In the genomic region with DNA sequence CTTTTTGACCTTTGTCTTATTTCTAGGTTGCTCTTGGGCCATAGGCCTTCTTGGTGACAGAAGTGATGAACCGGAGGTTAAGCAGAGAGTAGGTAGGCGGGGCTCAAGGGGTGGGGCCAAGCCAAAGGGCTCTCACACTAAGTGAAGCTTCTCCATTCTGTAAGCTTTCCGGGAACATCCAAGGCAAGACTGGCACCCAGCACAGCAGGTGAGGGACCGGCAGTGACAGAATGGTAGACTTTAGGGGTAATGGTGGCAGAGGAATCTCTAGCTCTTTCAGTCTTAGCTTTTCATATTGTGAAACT, we compare ENCODE assay signal across 8 cellular contexts. TPM values are rescaled to one million over a fixed set of nuclear protein-coding genes. Genes with fewer than 3 reads are reported as not detected.
A peak's percentile ranks its signal among the peaks of the same experiment; 100 is the strongest.
DNase-seq lines count a peak whose midpoint lies in the region; ATAC-seq, FAIRE-seq and TF ChIP-seq lines count a peak whose summit lies in the region.

A gene (plus strand): TSS at position 135 of the 305 bp plus-strand sequence. CDS start 2,049 bp downstream, outside the sequence.

- TF ChIP-seq CTCF in DND-41 (IDR thresholded peaks at IDR 0.05; ENCODE audit: borderline replicate concordance, extremely low read depth, low read length, poor library complexity, severe bottlenecking) (no peak), GM23338 (conservative IDR thresholded peaks at IDR 0.05; ENCODE audit: low read depth in 2 of 2) (no peak), HepG2 (CRISPR knock-in tag; IDR thresholded peaks at IDR 0.05) (no peak)

- peak within 1 kb of the TSS; percentile 18 to 54; a peak in 3 of 4 replicates for H3K4me3 ChIP-seq in DND-41 (ENCODE audit: low read depth in 1 of 2, low read length in 2 of 2)
- H3K4me3 ChIP-seq in GM23338 = no peak within 1 kb of the TSS
- H3K4me3 ChIP-seq in HepG2 (replicated peaks in 1 of 3; ENCODE audit: insufficient read depth in 1 of 3, low read depth in 2 of 3, low read length in 3 of 3) = no peak within 1 kb of the TSS

- H3K9me3 ChIP-seq in DND-41 (ENCODE audit: insufficient read depth, low read length, severe bottlenecking) = no peaks in the 10 kb centered on the region
- H3K9me3 ChIP-seq in HepG2 (ENCODE audit: low read length) = no peaks in the 10 kb centered on the region

- no peak for TF ChIP-seq POLR2A in HepG2 (IDR thresholded peaks at IDR 0.05; ENCODE audit: insufficient read depth in 1 of 2, low read depth in 2 of 2, low read length in 2 of 2)

- in situ Hi-C loops in HepG2 (cut with HindIII; ENCODE audit: extremely low pct_ligation_motif_present, low pct_unique_long_range_greater_than_20kb) = loop anchor here (5.0 kb wide), 1 partner anchor 59 kb away; no protein-coding TSS in a partner anchor

- ATAC-seq in DND-41 (ENCODE audit: insufficient read depth, low read depth) (peak; percentile 56), GM23338 (peak; percentile 80), HepG2 (peak; percentile 54)

- peaks cover 11% of the 10 kb centered on the region for H3K27me3 Mint-ChIP-seq in GM23338 (ENCODE audit: insufficient read depth, low read depth, poor library complexity)

- H3K9ac ChIP-seq in DND-41 (ENCODE audit: low read depth, low read length) (peak within 1 kb of the TSS; percentile 55), HepG2 (ENCODE audit: insufficient read depth, low read depth, low read length) (no peak within 1 kb of the TSS)

- H3K4me3 Mint-ChIP-seq in GM23338 = no peak within 1 kb of the TSS

- H3K27ac ChIP-seq in DND-41 (ENCODE audit: low read length) (peak within 1 kb of the TSS; percentile 89), GM23338 (ENCODE audit: low read depth) (peak within 1 kb of the TSS; percentile 32; the same call in 1 of the 2 replicates), HepG2 (ENCODE audit: extremely low read length, insufficient read depth, low read length) (no peak within 1 kb of the TSS)

- H3K9me3 Mint-ChIP-seq in GM23338 = no peaks in the 10 kb centered on the region

- H3K4me2 ChIP-seq in DND-41 (ENCODE audit: insufficient read depth, low read length) = peak within 1 kb of the TSS; percentile 71
- H3K4me2 ChIP-seq in GM23338 = peak within 1 kb of the TSS; percentile 55; the same call in 1 of the 2 replicates
- no peak within 1 kb of the TSS for H3K4me2 ChIP-seq in HepG2 (ENCODE audit: low read depth, low read length)

- TF ChIP-seq EP300 in HepG2 (IDR thresholded peaks at IDR 0.05; ENCODE audit: low read depth in 2 of 2, low read length in 2 of 2) (no peak), HepG2 (CRISPR knock-in tag; IDR thresholded peaks at IDR 0.05; ENCODE audit: borderline replicate concordance) (no peak)

- peaks cover 29% of the 10 kb centered on the region for H3K36me3 ChIP-seq in DND-41 (ENCODE audit: insufficient read depth, low read length)
- 0 out of 2 replicates have a peak, but pooled peaks cover under 1% of the 10 kb centered on the region for H3K36me3 ChIP-seq in GM23338 (ENCODE audit: insufficient read depth)
- peaks cover 8 to 14% of the 10 kb centered on the region in 2 experiments for H3K36me3 ChIP-seq in HepG2 (replicated peaks in 1 of 2; ENCODE audit: control insufficient read depth in 1 of 2, insufficient read depth in 2 of 2, low read length in 2 of 2)

- peaks cover 31% of the 10 kb centered on the region for H3K4me1 ChIP-seq in DND-41 (ENCODE audit: insufficient read depth, low read length)
- peaks cover 5% of the 10 kb centered on the region; the same call in 1 of the 2 replicates for H3K4me1 ChIP-seq in GM23338 (ENCODE audit: insufficient read depth)
- peaks cover 8% of the 10 kb centered on the region for H3K4me1 ChIP-seq in HepG2 (ENCODE audit: insufficient read depth, low read length)

- CTCF ChIA-PET in HepG2 (lab: Yijun Ruan, JAX; ENCODE audit: low intra/inter-chr PET ratio, low total read pairs) = interaction anchor here (1.4 to 3.6 kb wide), 2 partner anchors 57 to 132 kb away, joined by 10 to 45 read pairs; no protein-coding TSS in a partner anchor

- H3K27me3 ChIP-seq in DND-41 (ENCODE audit: insufficient read depth, low read length, poor library complexity) (no peaks in the 10 kb centered on the region), GM23338 (ENCODE audit: insufficient read depth) (no peaks in the 10 kb centered on the region), HepG2 (ENCODE audit: control insufficient read depth in 1 of 2, insufficient read depth in 2 of 2, low read length in 2 of 2) (no peaks in the 10 kb centered on the region)

- no peaks in the 10 kb centered on the region; the same call in 1 of the 2 replicates for H3F3A ChIP-seq in GM23338 (replicated peaks; ENCODE audit: low read depth)

- intact Hi-C loops in HepG2 (cut with micrococcal nuclease; ENCODE audit: unreplicated experiment) = loop anchor here (1.0 to 2.0 kb wide), 2 partner anchors 57 to 132 kb away; no protein-coding TSS in a partner anchor

- H3K9me2 ChIP-seq in GM23338 (ENCODE audit: insufficient read depth) = no peaks in the 10 kb centered on the region

- 86% methylated on average over 3 of the region's 4 CpGs for WGBS in HepG2 (ENCODE audit: low lambda C conversion rate)

- FAIRE-seq in HepG2 (lab: Jason Lieb, UNC) = no peak

- peak; percentile 68 for DNase-seq in DND-41
- peak; percentile 44 for DNase-seq in GM23338 (ENCODE audit: low spot score)
- peak; percentile 69 for DNase-seq in RPMI8226
- peak; percentile 44 to 67 for DNase-seq in activated T-helper 1 cell treated with anti-CD3 and anti-CD28 coated beads, Interleukin-2, amount 50 U/mL, for 16 hours (ENCODE audit: low read depth in 1 of 2, low spot score in 1 of 2)
- DNase-seq in HepG2 (ENCODE audit: low spot score) = no peak
- peak; percentile 69 for DNase-seq in stimulated activated CD8-positive, alpha-beta memory T cell treated with anti-CD3 and anti-CD28 coated beads, Interleukin-7, amount 100 ng/mL, for 24 hours (ENCODE audit: low read depth)
- no peak for DNase-seq in COR-L47 (lab: John Stamatoyannopoulos, UW)
- no peak for DNase-seq in COLO668 (lab: John Stamatoyannopoulos, UW; ENCODE audit: unreplicated experiment)

- H2AFZ ChIP-seq in DND-41 (ENCODE audit: low read depth, low read length) (peak within 1 kb of the TSS; percentile 73), GM23338 (no peak within 1 kb of the TSS), HepG2 (ENCODE audit: low read length) (no peak within 1 kb of the TSS)

- TF ChIP-seq RAD21 in HepG2 (CRISPR knock-in tag; IDR thresholded peaks at IDR 0.05) = no peak

- H3K79me2 ChIP-seq in DND-41 (ENCODE audit: insufficient read depth, low read length) (peaks cover 4% of the 10 kb centered on the region), GM23338 (replicated peaks; ENCODE audit: insufficient read depth) (no peaks in the 10 kb centered on the region), HepG2 (ENCODE audit: insufficient read depth, low read length) (no peaks in the 10 kb centered on the region)

- no peak within 1 kb of the TSS; the same call in 1 of the 2 replicates for H3K27ac Mint-ChIP-seq in GM23338

- POLR2A ChIA-PET in HepG2 (lab: Yijun Ruan, JAX) = interaction anchor here (1.1 kb wide), 1 partner anchor 57 kb away, joined by 3 read pairs; no protein-coding TSS in a partner anchor

- H4K20me1 ChIP-seq in DND-41 (ENCODE audit: insufficient read depth, low read length) = no peaks in the 10 kb centered on the region
- H4K20me1 ChIP-seq in GM23338 (replicated peaks; ENCODE audit: insufficient read depth) = no peaks in the 10 kb centered on the region
- H4K20me1 ChIP-seq in HepG2 (ENCODE audit: insufficient read depth, low read length) = no peaks in the 10 kb centered on the region

- peaks cover 7% of the 10 kb centered on the region for H3K36me3 Mint-ChIP-seq in GM23338 (ENCODE audit: low read depth)

- peaks cover 12% of the 10 kb centered on the region; the same call in 2 of the 3 replicates for H3K4me1 Mint-ChIP-seq in GM23338

- BruUV-seq in HepG2 (replicated peaks; lab: Mats Ljungman, UMichigan) = no TSS peak

TF ChIP-seq in GM23338, 12 proteins besides CTCF, POLR2A, EP300 and RAD21 (continues in another document):
- no peak for TF ChIP-seq ZNF114 (CRISPR knock-in tag; IDR thresholded peaks at IDR 0.05)
- no peak for TF ChIP-seq EZH2 (IDR thresholded peaks at IDR 0.05; ENCODE audit: low read depth, unreplicated experiment)
- no peak for TF ChIP-seq ZNF331 (CRISPR knock-in tag; IDR thresholded peaks at IDR 0.05; ENCODE audit: low read depth)
- TF ChIP-seq CREB1 (CRISPR knock-in tag; IDR thresholded peaks at IDR 0.05; ENCODE audit: low read depth) = no peak
- no peak for TF ChIP-seq STAT1 (IDR thresholded peaks at IDR 0.05; ENCODE audit: unreplicated experiment)

TF ChIP-seq in HepG2, 621 proteins besides CTCF, POLR2A, EP300 and RAD21 (continues in another document):
- TF ChIP-seq ZNF615 (CRISPR knock-in tag; IDR thresholded peaks at IDR 0.05; ENCODE audit: borderline replicate concordance) (no peak), ZNF792 (CRISPR knock-in tag; IDR thresholded peaks at IDR 0.05) (no peak), FIP1L1 (IDR thresholded peaks at IDR 0.05; ENCODE audit: borderline replicate concordance, insufficient read depth, low read depth, low read length) (no peak), HOXD1 (CRISPR knock-in tag; IDR thresholded peaks at IDR 0.05) (no peak), U2AF2 (IDR thresholded peaks at IDR 0.05; ENCODE audit: low read depth, low read length) (no peak)

RNA-seq across cellular contexts. Expression of the gene that starts here (rescaled TPM):
- total RNA-seq in GM23338 (2014; rRNA removed; shearing (Covaris generic)) = not detected in 2 replicates
- polyA plus RNA-seq in GM23338 (2016; fragmentation: Nextera tagmentation; extraction: Ambion mirVana) (0.40 and 0.49 TPM in 2 replicates), HepG2 (2011; rRNA removed) (not detected in 2 replicates)
- not detected in 2 replicates for total RNA-seq in HepG2 (2016; rRNA removed; fragmentation: Illumina TruSeq; extraction: Trizol)
- not detected in 2 replicates for total RNA-seq in HepG2 (2016; cell fraction: cytosol; rRNA removed; fragmentation: Illumina TruSeq; extraction: Trizol; ENCODE audit: low read depth)
- total RNA-seq in HepG2 (2016; cell fraction: insoluble cytoplasmic fraction; rRNA removed; fragmentation: Illumina TruSeq; extraction: Trizol) = not detected in 2 replicates
- not detected in 2 replicates for total RNA-seq in HepG2 (2016; cell fraction: membrane; rRNA removed; fragmentation: Illumina TruSeq; extraction: Trizol)
- not detected in 2 replicates for total RNA-seq in HepG2 (2016; cell fraction: nucleus; rRNA removed; fragmentation: Illumina TruSeq; extraction: Trizol)
- polyA plus RNA-seq in HepG2 (2011; cell fraction: cytosol; rRNA removed) = not detected in 2 replicates
- polyA plus RNA-seq in HepG2 (2011; cell fraction: nucleus; rRNA removed) = not detected in 2 replicates
- 0.12 and 0.27 TPM in 2 replicates for polyA plus RNA-seq in HepG2 (2012)
- polyA plus RNA-seq in HepG2 (2016; cell fraction: cytosol; fragmentation: Illumina TruSeq; extraction: Trizol; ENCODE audit: low read depth) = not detected in 2 replicates
- not detected in 2 replicates for polyA plus RNA-seq in HepG2 (2016; cell fraction: insoluble cytoplasmic fraction; fragmentation: Illumina TruSeq; extraction: Trizol; ENCODE audit: low read depth)
- not detected in 2 replicates for polyA plus RNA-seq in HepG2 (2016; cell fraction: membrane; fragmentation: Illumina TruSeq; extraction: Trizol; ENCODE audit: low read depth)
- not detected in 2 replicates for polyA plus RNA-seq in HepG2 (2016; cell fraction: nucleus; fragmentation: Illumina TruSeq; extraction: Trizol; ENCODE audit: insufficient read depth, low read depth)
- not detected in 2 replicates for polyA minus RNA-seq in HepG2 (2011; rRNA and poly(A)+ RNA removed; ENCODE audit: low replicate concordance)
- not detected in 2 replicates for polyA minus RNA-seq in HepG2 (2011; cell fraction: cytosol; rRNA and poly(A)+ RNA removed)
- polyA minus RNA-seq in HepG2 (2011; cell fraction: nucleus; rRNA and poly(A)+ RNA removed) = not detected in 2 replicates

Comparison
In these comparisons a context has a peak if more than half of its experiments do, and no peak if none do; other contexts are left out.
1. Peak in DNase-seq, ATAC-seq, H3K27ac ChIP-seq and H3K4me2 ChIP-seq in GM23338; RNA of the gene not detected or under 1 TPM.
2. Peak in ATAC-seq in HepG2; RNA of the gene not detected or under 1 TPM.
3. DNase-seq: peak in DND-41 (single experiment), RPMI8226 (single experiment), activated T-helper 1 cell treated with anti-CD3 and anti-CD28 coated beads, Interleukin-2, amount 50 U/mL, for 16 hours (2 of 2) and stimulated activated CD8-positive, alpha-beta memory T cell treated with anti-CD3 and anti-CD28 coated beads, Interleukin-7, amount 100 ng/mL, for 24 hours (single experiment); none in HepG2 (single experiment), COR-L47 (single experiment) and COLO668 (single experiment).
4. H3K4me3 ChIP-seq: peak in DND-41 (2 of 2); none in GM23338 (single experiment) and HepG2 (0 of 3).
5. Peak in every context shown above with its lines, with median percentiles within 50 percentile points of each other: ATAC-seq.